Comparison of ENCODE assay signal across 8 cellular contexts in genomic region chr1:15154480-15155036, GRCh38. TPM values are rescaled to one million over a fixed set of nuclear protein-coding genes. Genes with fewer than 3 reads are reported as not detected.
DNase-seq lines count a peak whose midpoint lies in the region; ATAC-seq and TF ChIP-seq lines count a peak whose summit lies in the region.

No MANE protein-coding gene starts in this region.

- no peaks in the 10 kb centered on the region for H3K9me2 ChIP-seq in MM.1S (replicated peaks; ENCODE audit: insufficient read depth, low read length)

- H3K27ac ChIP-seq in MM.1S (ENCODE audit: low read length) (no peak overlapping the region), ectodermal cell (ENCODE audit: insufficient read depth, low read depth, low read length, poor library complexity, severe bottlenecking) (no peak overlapping the region), mucosa of rectum (ENCODE audit: low read depth in 2 of 2, low read length in 2 of 2) (peak overlapping the region; percentile 93 to 95)

- peaks cover 3 to 9% of the 10 kb centered on the region in 2 donors for H3K36me3 Mint-ChIP-seq in CD14-positive monocyte

- peaks cover 45% of the 10 kb centered on the region for H3K4me1 Mint-ChIP-seq in CD14-positive monocyte

- H3K4me3 ChIP-seq in MM.1S (ENCODE audit: low read length) (peak overlapping the region; percentile 67), ectodermal cell (ENCODE audit: insufficient read depth, low read depth, low read length) (peak overlapping the region; percentile 68), mucosa of rectum (ENCODE audit: low read length in 2 of 2) (peak overlapping the region; percentile 80 to 83)

- H3F3A ChIP-seq in MM.1S (ENCODE audit: insufficient read depth, low read length): peaks cover 17% of the 10 kb centered on the region; the same call in 1 of the 2 replicates

- no peak overlapping the region for H3K9ac ChIP-seq in MM.1S (ENCODE audit: low read length)
- peak overlapping the region; percentile 49 to 81 for H3K9ac ChIP-seq in mucosa of rectum (ENCODE audit: low read depth in 1 of 2, low read length in 2 of 2)

- TF ChIP-seq CTCF in CD14-positive monocyte (IDR thresholded peaks at IDR 0.05) (no peak), MM.1S (IDR thresholded peaks at IDR 0.05; ENCODE audit: low read length) (no peak)

- peak overlapping the region; percentile 98 for H3K4me2 ChIP-seq in MM.1S (ENCODE audit: low read depth, low read length)

- H3K4me1 ChIP-seq in MM.1S (ENCODE audit: low read length) (peaks cover 23% of the 10 kb centered on the region), ectodermal cell (ENCODE audit: control insufficient read depth, insufficient read depth, low read length) (no peaks in the 10 kb centered on the region), mucosa of rectum (ENCODE audit: control insufficient read depth in 2 of 2, insufficient read depth in 2 of 2, low read length in 2 of 2) (peaks cover 16 to 20% of the 10 kb centered on the region in 2 donors)

- H3K9me3 ChIP-seq in MM.1S (replicated peaks; ENCODE audit: insufficient read depth, low read length) (no peaks in the 10 kb centered on the region), ectodermal cell (ENCODE audit: control insufficient read depth, low read length) (no peaks in the 10 kb centered on the region), mucosa of rectum (ENCODE audit: control insufficient read depth in 2 of 2, low read length in 2 of 2) (no peaks in the 10 kb centered on the region)

- H3K79me2 ChIP-seq in MM.1S (ENCODE audit: low read length): peaks cover 34% of the 10 kb centered on the region

- ATAC-seq in HG02642 (IDR thresholded peaks at IDR 0.05; ENCODE audit: poor library complexity, unreplicated experiment): no peak
- no peak for ATAC-seq in GM18868 (IDR thresholded peaks at IDR 0.05; ENCODE audit: unreplicated experiment)

- H3K9me3 Mint-ChIP-seq in CD14-positive monocyte: peaks cover 0 to 6% (median 3%) of the 10 kb centered on the region in 7 donors

- H2AFZ ChIP-seq in MM.1S (ENCODE audit: low read length): no peak overlapping the region

- H3K27me3 Mint-ChIP-seq in CD14-positive monocyte (ENCODE audit: low read depth in 3 of 3): peaks cover 44 to 58% (median 47%) of the 10 kb centered on the region in 3 donors

- no peaks in the 10 kb centered on the region for H4K20me1 ChIP-seq in MM.1S (ENCODE audit: insufficient read depth, low read length)

- DNase-seq in CD14-positive monocyte (ENCODE audit: low spot score): no peak
- DNase-seq in MM.1S: no peak
- DNase-seq in AG20443 (ENCODE audit: low spot score): no peak
- DNase-seq in stimulated activated CD8-positive, alpha-beta memory T cell treated with anti-CD3 and anti-CD28 coated beads, Interleukin-4, amount 100 ng/mL, for 48 hours: no peak

- intact Hi-C loops in CD14-positive monocyte (cut with micrococcal nuclease): loop anchor here in 1 of 2 donors (5.0 kb wide), 1 partner anchor 118 kb away; no protein-coding TSS in a partner anchor

- H3K4me3 Mint-ChIP-seq in CD14-positive monocyte: peak overlapping the region; percentile 71 to 92

- peak overlapping the region in 1 of 7 donors; percentile 60 for H3K27ac Mint-ChIP-seq in CD14-positive monocyte

- 1 to 2% methylated on average over 37 of the region's 37 CpGs for WGBS in ectodermal cell, 2 experiments

- H3K27me3 ChIP-seq in MM.1S (replicated peaks; ENCODE audit: insufficient read depth, low read length): 0 out of 2 replicates have a peak, but pooled peaks cover 13% of the 10 kb centered on the region
- peaks cover 47% of the 10 kb centered on the region for H3K27me3 ChIP-seq in ectodermal cell (ENCODE audit: control insufficient read depth, insufficient read depth, low read length, poor library complexity, severe bottlenecking)
- no peaks in the 10 kb centered on the region for H3K27me3 ChIP-seq in mucosa of rectum (ENCODE audit: control insufficient read depth in 2 of 2, insufficient read depth in 2 of 2, low read length in 2 of 2)

- H3K36me3 ChIP-seq in MM.1S (replicated peaks; ENCODE audit: insufficient read depth, low read length) (no peaks in the 10 kb centered on the region), ectodermal cell (ENCODE audit: control insufficient read depth, insufficient read depth, low read length) (no peaks in the 10 kb centered on the region), mucosa of rectum (ENCODE audit: control insufficient read depth in 2 of 2, insufficient read depth in 2 of 2, low read length in 2 of 2) (no peaks in the 10 kb centered on the region)

RNA-seq across cellular contexts. Expression of gene TMEM51, which starts 1.0 kb away (rescaled TPM):
- 1 to 10 TPM; 2.1 to 2.5 TPM for polyA plus RNA-seq in CD14-positive monocyte
- polyA plus RNA-seq in ectodermal cell (2013, experiment 1 of 4): 9.0 TPM
- polyA plus RNA-seq in ectodermal cell (2013, experiment 2 of 4): 8.4 TPM
- 7.7 TPM for polyA plus RNA-seq in ectodermal cell (2013, experiment 3 of 4)
- polyA plus RNA-seq in ectodermal cell (2013, experiment 4 of 4): 8.1 TPM

Comparison
In these comparisons a context has a peak if more than half of its experiments do, and no peak if none do; other contexts are left out.
1. H3K27ac ChIP-seq: peak in mucosa of rectum (2 of 2); none in MM.1S (single experiment) and ectodermal cell (single experiment).
2. Peak in every context shown above with its lines, with median percentiles within 50 percentile points of each other: H3K4me3 ChIP-seq.